Comparison of ENCODE assay signal across 18 cellular contexts in genomic region chr11:72655896-72656464, GRCh38. TPM values are rescaled to one million over a fixed set of nuclear protein-coding genes. Genes with fewer than 3 reads are reported as not detected.
DNase-seq lines count a peak whose midpoint lies in the region; TF ChIP-seq lines count a peak whose summit lies in the region.
"Had no signal": no experiment of that assay in that cellular context is flagged by ENCODE, and none has a peak within 500 bp of the region (broad histone marks: within the 10 kb centered on the region; RNA-seq: fewer than 3 reads in every experiment).

No MANE protein-coding gene starts in this region.

- TF ChIP-seq CTCF in brain (conservative IDR thresholded peaks at IDR 0.05), result no peak
- TF ChIP-seq CTCF in neural crest cell (conservative IDR thresholded peaks at IDR 0.05), result no peak
- no peak for TF ChIP-seq CTCF in transverse colon (IDR thresholded peaks at IDR 0.05)

- H3K4me1 Mint-ChIP-seq in brain (peaks cover 71% of the 10 kb centered on the region), neural crest cell (peaks cover 21% of the 10 kb centered on the region)
- H3K4me1 Mint-ChIP-seq: CD4-positive, alpha-beta memory T cell had no signal

- intact Hi-C loops in transverse colon (cut with DNase I; ENCODE audit: low total_unique reads), result no loop called here

- TF ChIP-seq POLR2A in transverse colon (IDR thresholded peaks at IDR 0.05), result no peak

- 72% methylated on average over 11 of the region's 11 CpGs; no CpG with 5 or more reads in 1 of the 2 donors for WGBS in transverse colon (ENCODE audit: low coverage in 1 of 2), 2 donors

- peak; percentile 45 for DNase-seq in A172 (ENCODE audit: low spot score)
- DNase-seq in NCI-H69 (lab: John Stamatoyannopoulos, UW), result peak; percentile 70
- DNase-seq in neural crest cell (ENCODE audit: low read depth, low spot score), result no peak
- no peak for DNase-seq in NCI-H2196 (lab: John Stamatoyannopoulos, UW; ENCODE audit: unreplicated experiment)
- no peak for DNase-seq in SKM-1 treated with dmso at 0.1 percent for 144 hours (lab: John Stamatoyannopoulos, UW; ENCODE audit: unreplicated experiment)
- no peak for DNase-seq in anterior cingulate cortex (lab: John Stamatoyannopoulos, UW)
- no peak for DNase-seq in transverse colon
- DNase-seq: 8988T; C1 segment of cervical spinal cord; Calu3; CD4-positive, alpha-beta memory T cell; COR-L47; DMS53; DMS79 treated with DMSO at 0.1 percent for 48 hours; GOT3; H7; HCEC 1CT had no signal

- peaks cover 5% of the 10 kb centered on the region for H3K27me3 Mint-ChIP-seq in brain
- no peaks in the 10 kb centered on the region for H3K27me3 Mint-ChIP-seq in neural crest cell (ENCODE audit: low read depth)

- no peak overlapping the region for H3K4me3 ChIP-seq in transverse colon

- peaks cover 6% of the 10 kb centered on the region for H3K27me3 ChIP-seq in transverse colon

- no peak overlapping the region for H3K27ac ChIP-seq in transverse colon

- in situ Hi-C loops in transverse colon (cut with MboI; ENCODE audit: low pct_ligation_motif_present in 1 of 4, low pct_unique_long_range_greater_than_20kb in 1 of 4, low sequenced_read_pairs in 3 of 4), result loop anchor here in 3 of 4 donors (25.0 kb wide), 2 partner anchors 169 to 194 kb away; no protein-coding TSS in a partner anchor

- TF ChIP-seq EP300 in transverse colon (IDR thresholded peaks at IDR 0.05; ENCODE audit: low read depth), result no peak

- H3K9me3 Mint-ChIP-seq in brain, result no peaks in the 10 kb centered on the region
- H3K9me3 Mint-ChIP-seq in neural crest cell, result no peaks in the 10 kb centered on the region
- H3K9me3 Mint-ChIP-seq: CD4-positive, alpha-beta memory T cell had no signal

- H3K9me3 ChIP-seq in transverse colon, result no peaks in the 10 kb centered on the region

- no peaks in the 10 kb centered on the region for H3K36me3 Mint-ChIP-seq in brain
- H3K36me3 Mint-ChIP-seq in neural crest cell (ENCODE audit: low read depth), result no peaks in the 10 kb centered on the region
- H3K36me3 Mint-ChIP-seq: CD4-positive, alpha-beta memory T cell had no signal

- no peak overlapping the region for H3K4me3 Mint-ChIP-seq in brain
- H3K4me3 Mint-ChIP-seq in neural crest cell, result no peak overlapping the region
- H3K4me3 Mint-ChIP-seq: CD4-positive, alpha-beta memory T cell had no signal

- H3K36me3 ChIP-seq in transverse colon, result no peaks in the 10 kb centered on the region

- H3K27ac Mint-ChIP-seq in brain, result peak overlapping the region in 3 of 5 experiments; percentile 60 to 88 (median 79)
- peak overlapping the region; percentile 35 for H3K27ac Mint-ChIP-seq in neural crest cell (ENCODE audit: unreplicated experiment)

- H3K4me1 ChIP-seq in transverse colon, result no peaks in the 10 kb centered on the region

RNA-seq across cellular contexts. Expression of gene PDE2A, which starts 18.2 kb away (rescaled TPM):
- total RNA-seq in A172 (2014; rRNA removed; shearing (Covaris generic)), result 6.5 and 8.8 TPM in 2 replicates
- 26.1 TPM for polyA plus RNA-seq in brain (ENCODE audit: insufficient read depth, low read depth, low replicate concordance)
- total RNA-seq in neural crest cell (2.0 and 3.0 TPM in 2 replicates), transverse colon (10 to 100 TPM in 3 of 4 donors, 1 to 10 TPM in 1; 6.6 to 41.9 (median 17.1) TPM)

Comparison
In these comparisons a context has a peak if more than half of its experiments do, and no peak if none do; other contexts are left out.
1. DNase-seq: peak in A172 (single experiment) and NCI-H69 (single experiment); none in neural crest cell (single experiment), NCI-H2196 (single experiment), SKM-1 treated with dmso at 0.1 percent for 144 hours (single experiment), anterior cingulate cortex (0 of 58) and transverse colon (single experiment).